8 cellular contexts compared by ENCODE assay signal in genomic region chr19:38389101-38389925, GRCh38. TPM values are rescaled to one million over a fixed set of nuclear protein-coding genes. Genes with fewer than 3 reads are reported as not detected.
DNase-seq lines count a peak whose midpoint lies in the region; ATAC-seq and TF ChIP-seq lines count a peak whose summit lies in the region.

No MANE protein-coding gene starts in this region.

- H3K36me3 ChIP-seq in mesodermal cell (ENCODE audit: control insufficient read depth, insufficient read depth, low read length): peaks cover 41% of the 10 kb centered on the region

- H3K27ac ChIP-seq in mesodermal cell (ENCODE audit: low read depth, low read length, severe bottlenecking): peak overlapping the region; percentile 86

- H3K4me1 ChIP-seq in mesodermal cell (ENCODE audit: control insufficient read depth, insufficient read depth, low read length, poor library complexity, severe bottlenecking): peaks cover 19% of the 10 kb centered on the region

- DNase-seq in DMS 273 (lab: John Stamatoyannopoulos, UW; ENCODE audit: unreplicated experiment) (peak; percentile 40), DMS 273 treated with DMSO at 0.1 percent for 48 hours (lab: John Stamatoyannopoulos, UW) (no peak), NCI-H345 treated with DMSO at 0.1 percent for 48 hours (lab: John Stamatoyannopoulos, UW; ENCODE audit: unreplicated experiment) (peak; percentile 58), choroid plexus epithelial cell (ENCODE audit: low read depth) (peak; percentile 66), NCI-H187 treated with DMSO at 0.1 percent for 48 hours (lab: John Stamatoyannopoulos, UW) (no peak), GM10248 (ENCODE audit: extremely low spot score) (no peak)

- no peaks in the 10 kb centered on the region for H3K9me3 ChIP-seq in mesodermal cell (ENCODE audit: control insufficient read depth, low read length)

- 4 to 18% methylated on average over 5 of the region's 28 CpGs for WGBS in mesodermal cell (ENCODE audit: insufficient coverage in 2 of 2), 2 experiments

- POLR2A ChIA-PET in GM10248 (lab: Yijun Ruan, JAX): interaction anchor here (0.7 to 1.7 kb wide), 3 partner anchors 13 to 483 kb away, joined by 3 to 9 read pairs (median 9); partner anchors contain the start of genes FAM98C, PSMD8 and WDR87

- ATAC-seq in HG03135 (IDR thresholded peaks at IDR 0.05; ENCODE audit: unreplicated experiment): no peak

- TF ChIP-seq CTCF in choroid plexus epithelial cell (conservative IDR thresholded peaks at IDR 0.05; ENCODE audit: low read depth, low read length): no peak
- no peak for TF ChIP-seq CTCF in GM10248 (IDR thresholded peaks at IDR 0.05; ENCODE audit: control extremely low read depth, extremely low read depth, low read depth, missing control alignments)

- CTCF ChIA-PET in GM10248 (lab: Yijun Ruan, JAX): interaction anchor here (0.9 to 4.0 kb wide), 4 partner anchors 11 to 15 kb away, joined by 3 to 43 read pairs (median 4); partner anchors contain the start of genes FAM98C and PSMD8

- peak overlapping the region; percentile 68 for H3K4me3 ChIP-seq in choroid plexus epithelial cell (ENCODE audit: low read depth, low read length)
- peak overlapping the region; percentile 68 for H3K4me3 ChIP-seq in mesodermal cell (ENCODE audit: extremely low read depth, insufficient read depth, low read length, poor library complexity, severe bottlenecking)

RNA-seq across cellular contexts. Expression of gene SPRED3, which starts 0.8 kb away (rescaled TPM):
- polyA plus RNA-seq in mesodermal cell (2013, experiment 1 of 2): 11.1 TPM
- 7.9 TPM for polyA plus RNA-seq in mesodermal cell (2013, experiment 2 of 2)

RNA-seq across cellular contexts. Expression of gene GGN, which starts 1.5 kb away (rescaled TPM):
- 1.1 TPM for polyA plus RNA-seq in mesodermal cell (2013, experiment 1 of 2)
- polyA plus RNA-seq in mesodermal cell (2013, experiment 2 of 2): 3.5 TPM

RNA-seq across cellular contexts. Expression of gene FAM98C, which starts 13.6 kb away (rescaled TPM):
- 9.7 TPM for polyA plus RNA-seq in mesodermal cell (2013, experiment 1 of 2)
- polyA plus RNA-seq in mesodermal cell (2013, experiment 2 of 2): 4.5 TPM

RNA-seq across cellular contexts. Expression of gene PSMD8, which starts 14.9 kb away (rescaled TPM):
- 304 TPM for polyA plus RNA-seq in mesodermal cell (2013, experiment 1 of 2)
- 265 TPM for polyA plus RNA-seq in mesodermal cell (2013, experiment 2 of 2)

RNA-seq across cellular contexts. Expression of gene RASGRP4, which starts 36.7 kb away (rescaled TPM):
- 2.6 TPM for polyA plus RNA-seq in mesodermal cell (2013, experiment 1 of 2)
- 1.6 TPM for polyA plus RNA-seq in mesodermal cell (2013, experiment 2 of 2)

Comparison
In these comparisons a context has a peak if more than half of its experiments do, and no peak if none do; other contexts are left out.
1. DNase-seq: peak in DMS 273 (single experiment), NCI-H345 treated with DMSO at 0.1 percent for 48 hours (single experiment) and choroid plexus epithelial cell (single experiment); none in DMS 273 treated with DMSO at 0.1 percent for 48 hours (single experiment), NCI-H187 treated with DMSO at 0.1 percent for 48 hours (single experiment) and GM10248 (single experiment).